Comparison of ENCODE assay signal across 29 cellular contexts in the genomic region with DNA sequence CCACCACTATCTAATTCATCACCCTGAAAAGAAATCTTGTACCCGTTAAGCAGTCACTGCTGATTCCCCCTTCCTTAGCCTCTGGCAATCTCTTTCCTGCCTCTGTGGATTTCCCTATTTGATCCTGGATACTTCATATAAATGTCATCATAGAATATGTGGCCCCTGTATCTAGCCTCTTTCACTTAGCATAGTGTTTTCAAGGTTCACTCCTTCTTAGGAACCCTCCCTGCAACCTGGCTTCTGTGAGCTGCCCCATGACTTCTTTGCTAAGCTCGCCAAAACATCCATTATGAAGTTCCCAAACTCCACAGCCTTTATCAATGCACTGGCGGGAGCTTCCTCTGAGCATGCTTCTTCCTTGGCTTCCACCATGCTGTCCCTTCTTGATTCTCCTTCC.
"Had no signal": no experiment of that assay in that cellular context is flagged by ENCODE, and none has a peak within 500 bp of the region (broad histone marks: within the 10 kb centered on the region; RNA-seq: fewer than 3 reads in every experiment).

No MANE protein-coding gene starts in this region.

- ATAC-seq: activated CD8-positive, alpha-beta memory T cell treated with anti-CD3 and anti-CD28 coated beads, Interleukin-2, amount 10 ng/mL, durations not matched to agents 7 days and 5 days; activated CD8-positive, alpha-beta T cell treated with anti-CD3 and anti-CD28 coated beads for 36 hours; activated naive CD8-positive, alpha-beta T cell treated with anti-CD3 and anti-CD28 coated beads, Interleukin-2, amount 50 U/mL, for 24 hours had no signal

- H3K27ac ChIP-seq: ascending aorta, cardiac muscle cell, VCaP had no signal

- H3K4me3 ChIP-seq: ascending aorta, cardiac muscle cell had no signal

- H3K27me3 ChIP-seq: ascending aorta, cardiac muscle cell had no signal

- DNase-seq: activated B cell treated with CpG ODN at 0.5 μM for 24 hours; activated CD4-positive, alpha-beta memory T cell treated with anti-CD3 and anti-CD28 coated beads for 36 hours; activated CD4-positive, alpha-beta T cell treated with anti-CD3 and anti-CD28 coated beads for 4 hours; activated CD4-positive, alpha-beta T cell treated with anti-CD3 and anti-CD28 coated beads, Interleukin-2, amount 10 ng/mL, durations not matched to agents 24 days and 14 days; activated CD4-positive, alpha-beta T cell treated with anti-CD3 and anti-CD28 coated beads, Interleukin-2, amount 50 U/mL, for 1 hour; activated CD4-positive, alpha-beta T cell treated with anti-CD3 and anti-CD28 coated beads, Interleukin-2, amount 50 U/mL, for 4 hours; activated CD4-positive, CD25-positive, alpha-beta regulatory T cell treated with anti-CD3 and anti-CD28 coated beads, Interleukin-2, amount 50 U/mL, for 72 hours; activated CD8-positive, alpha-beta memory T cell treated with anti-CD3 and anti-CD28 coated beads for 24 hours; activated CD8-positive, alpha-beta memory T cell treated with anti-CD3 and anti-CD28 coated beads, Interleukin-2, amount 10 ng/mL, durations not matched to agents 7 days and 5 days; activated CD8-positive, alpha-beta memory T cell treated with anti-CD3 and anti-CD28 coated beads, Interleukin-2, amount 50 U/mL, for 48 hours; activated CD8-positive, alpha-beta T cell treated with anti-CD3 and anti-CD28 coated beads for 36 hours; activated effector memory CD4-positive, alpha-beta T cell treated with Interleukin-2 at 50 U/mL for 16 hours; activated gamma-delta T cell; activated naive CD4-positive, alpha-beta T cell treated with anti-CD3 and anti-CD28 coated beads, Interleukin-2, amount 10 ng/mL, durations not matched to agents 7 days and 5 days; activated naive CD4-positive, alpha-beta T cell treated with Interleukin-2 at 50 U/mL for 16 hours; activated naive CD8-positive, alpha-beta T cell treated with anti-CD3 and anti-CD28 coated beads, Interleukin-2, amount 10 ng/mL, durations not matched to agents 7 days and 5 days; activated naive CD8-positive, alpha-beta T cell treated with anti-CD3 and anti-CD28 coated beads, Interleukin-2, amount 50 U/mL, for 24 hours; activated T-cell treated with anti-CD3 and anti-CD28 coated beads, Interleukin-2, amount 50 U/mL, for 24 hours; activated T-cell treated with anti-CD3 and anti-CD28 coated beads, Interleukin-2, amount 50 U/mL, for 48 hours; amygdala; anterior cingulate cortex; caudate nucleus; cerebellar nuclear complex; T-helper 1 cell; T-helper 2 cell; T-helper 9 cell had no signal

- H3K36me3 ChIP-seq: ascending aorta, cardiac muscle cell had no signal

- H3K9me3 ChIP-seq: ascending aorta had no signal
